ENCODE assay signal across 1 cellular context in genomic region chr16:74563828-74564263, GRCh38.
TF ChIP-seq lines count a peak whose summit lies in the region.

No MANE protein-coding gene starts in this region.

TF ChIP-seq in K562, 482 proteins besides CTCF, POLR2A, EP300 and RAD21 (continued from another document):
- TF ChIP-seq FOXM1 (IDR thresholded peaks at IDR 0.05; ENCODE audit: low read depth) (peak; percentile 39; the same call in 1 of the 2 replicates), FOXM1 (CRISPR knock-in tag; IDR thresholded peaks at IDR 0.05; ENCODE audit: low read depth) (no peak), FOXJ2 (tag; IDR thresholded peaks at IDR 0.05) (no peak), SMARCC2 (IDR thresholded peaks at IDR 0.05; ENCODE audit: low read depth) (peak; percentile 74; the same call in 1 of the 2 replicates), MYC (IDR thresholded peaks at IDR 0.05; ENCODE audit: low read depth, low read length) (peak; percentile 80), MYC (CRISPR knock-in tag; IDR thresholded peaks at IDR 0.05; ENCODE audit: borderline replicate concordance, low read depth) (no peak), KLF16 (IDR thresholded peaks at IDR 0.05) (peak; percentile 49; the same call in 1 of the 2 replicates), RCOR1 (IDR thresholded peaks at IDR 0.05; ENCODE audit: borderline replicate concordance in 1 of 2, low read depth in 2 of 2, low read length in 2 of 2) (peak in 1 of 2 experiments; percentile 87; a peak in 2 of 4 replicates), MEIS2 (IDR thresholded peaks at IDR 0.05; ENCODE audit: partially characterized antibody) (peak; percentile 94), KLF10 (CRISPR knock-in tag; IDR thresholded peaks at IDR 0.05) (no peak), ZKSCAN3 (CRISPR knock-in tag; IDR thresholded peaks at IDR 0.05) (no peak), TBP (optimal IDR thresholded peaks at IDR 0.05; ENCODE audit: low read depth, low read length) (no peak), STAT5A (IDR thresholded peaks at IDR 0.05; ENCODE audit: borderline replicate concordance, low read length) (peak; percentile 9; the same call in 1 of the 2 replicates), CCNT2 (IDR thresholded peaks at IDR 0.05; ENCODE audit: borderline replicate concordance, extremely low read depth, insufficient read length, low read depth, low read length) (no peak), CCAR2 (IDR thresholded peaks at IDR 0.05; ENCODE audit: low read depth, low read length) (no peak), MNT (conservative IDR thresholded peaks at IDR 0.05) (peak; percentile 47 to 71; a peak in 3 of 4 replicates), TBL1XR1 (IDR thresholded peaks at IDR 0.05; ENCODE audit: low read length in 2 of 2) (peak in 1 of 2 experiments; percentile 38; a peak in 1 of 4 replicates), TAL1 (IDR thresholded peaks at IDR 0.05) (peak; percentile 37; the same call in 1 of the 2 replicates), TEAD4 (IDR thresholded peaks at IDR 0.05; ENCODE audit: low read length) (peak; percentile 39; the same call in 1 of the 2 replicates), TEAD4 (CRISPR knock-in tag; IDR thresholded peaks at IDR 0.05; ENCODE audit: borderline replicate concordance) (no peak), ZBTB43 (CRISPR knock-in tag; IDR thresholded peaks at IDR 0.05) (no peak), E2F6 (IDR thresholded peaks at IDR 0.05; ENCODE audit: borderline replicate concordance in 1 of 2, extremely low read depth in 1 of 2, insufficient read depth in 1 of 2, insufficient read length in 1 of 2, low read depth in 1 of 2, low read length in 1 of 2, poor library complexity in 1 of 2, severe bottlenecking in 1 of 2) (peak; percentile 41 to 91), CREB3L1 (IDR thresholded peaks at IDR 0.05; ENCODE audit: borderline replicate concordance, low read depth) (0 out of 2 replicates have a peak, but pooled peaks have one; percentile 42), ZFX (CRISPR knock-in tag; IDR thresholded peaks at IDR 0.05) (peak; percentile 52; the same call in 1 of the 2 replicates), NRF1 (conservative IDR thresholded peaks at IDR 0.05 in 1 of 2, IDR thresholded peaks at IDR 0.05 in 1 of 2) (0 out of 4 replicates have a peak, but pooled peaks have one; percentile 15 to 16), ZNF263 (CRISPR knock-in tag; IDR thresholded peaks at IDR 0.05; ENCODE audit: borderline replicate concordance) (peak; percentile 51; the same call in 1 of the 2 replicates), PPARD (CRISPR knock-in tag; IDR thresholded peaks at IDR 0.05) (no peak), MIER1 (IDR thresholded peaks at IDR 0.05; ENCODE audit: low read depth) (no peak), TAF9B (IDR thresholded peaks at IDR 0.05; ENCODE audit: partially characterized antibody) (peak; percentile 38), DPF2 (IDR thresholded peaks at IDR 0.05) (peak; percentile 96), MTA2 (IDR thresholded peaks at IDR 0.05; ENCODE audit: low read depth) (no peak), MAFF (IDR thresholded peaks at IDR 0.05; ENCODE audit: low read length) (peak; percentile 91), EHMT2 (IDR thresholded peaks at IDR 0.05) (peak; percentile 54; the same call in 1 of the 2 replicates), BHLHE40 (IDR thresholded peaks at IDR 0.05; ENCODE audit: low read length) (peak; percentile 85), ARNT (IDR thresholded peaks at IDR 0.05) (peak in 1 of 2 experiments; percentile 45; a peak in 1 of 4 replicates)
- TF ChIP-seq, protein P1, sequence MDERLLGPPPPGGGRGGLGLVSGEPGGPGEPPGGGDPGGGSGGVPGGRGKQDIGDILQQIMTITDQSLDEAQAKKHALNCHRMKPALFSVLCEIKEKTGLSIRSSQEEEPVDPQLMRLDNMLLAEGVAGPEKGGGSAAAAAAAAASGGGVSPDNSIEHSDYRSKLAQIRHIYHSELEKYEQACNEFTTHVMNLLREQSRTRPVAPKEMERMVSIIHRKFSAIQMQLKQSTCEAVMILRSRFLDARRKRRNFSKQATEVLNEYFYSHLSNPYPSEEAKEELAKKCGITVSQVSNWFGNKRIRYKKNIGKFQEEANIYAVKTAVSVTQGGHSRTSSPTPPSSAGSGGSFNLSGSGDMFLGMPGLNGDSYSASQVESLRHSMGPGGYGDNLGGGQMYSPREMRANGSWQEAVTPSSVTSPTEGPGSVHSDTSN (CRISPR knock-in tag; IDR thresholded peaks at IDR 0.05; ENCODE audit: low read depth): no peak
- TF ChIP-seq, protein P1 (tag; conservative IDR thresholded peaks at IDR 0.05; ENCODE audit: low read depth): peak; percentile 85
- TF ChIP-seq, protein P2, sequence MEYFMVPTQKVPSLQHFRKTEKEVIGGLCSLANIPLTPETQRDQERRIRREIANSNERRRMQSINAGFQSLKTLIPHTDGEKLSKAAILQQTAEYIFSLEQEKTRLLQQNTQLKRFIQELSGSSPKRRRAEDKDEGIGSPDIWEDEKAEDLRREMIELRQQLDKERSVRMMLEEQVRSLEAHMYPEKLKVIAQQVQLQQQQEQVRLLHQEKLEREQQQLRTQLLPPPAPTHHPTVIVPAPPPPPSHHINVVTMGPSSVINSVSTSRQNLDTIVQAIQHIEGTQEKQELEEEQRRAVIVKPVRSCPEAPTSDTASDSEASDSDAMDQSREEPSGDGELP (CRISPR knock-in tag; IDR thresholded peaks at IDR 0.05; ENCODE audit: borderline replicate concordance): peak; percentile 76
